1 cellular context compared by ENCODE assay signal in genomic region chr5:54457094-54457531, GRCh38.
TF ChIP-seq lines count a peak whose summit lies in the region.

No MANE protein-coding gene starts in this region.

TF ChIP-seq in GM23338, 12 proteins besides CTCF, POLR2A, EP300 and RAD21 (continued from another document):
- TF ChIP-seq REST (IDR thresholded peaks at IDR 0.05; ENCODE audit: unreplicated experiment) (no peak), STAT1 (IDR thresholded peaks at IDR 0.05; ENCODE audit: unreplicated experiment) (no peak), ZNF331 (CRISPR knock-in tag; IDR thresholded peaks at IDR 0.05; ENCODE audit: low read depth) (no peak), ZNF114 (CRISPR knock-in tag; IDR thresholded peaks at IDR 0.05) (no peak)
